ENCODE assay signal across 1 cellular context in the genomic region with DNA sequence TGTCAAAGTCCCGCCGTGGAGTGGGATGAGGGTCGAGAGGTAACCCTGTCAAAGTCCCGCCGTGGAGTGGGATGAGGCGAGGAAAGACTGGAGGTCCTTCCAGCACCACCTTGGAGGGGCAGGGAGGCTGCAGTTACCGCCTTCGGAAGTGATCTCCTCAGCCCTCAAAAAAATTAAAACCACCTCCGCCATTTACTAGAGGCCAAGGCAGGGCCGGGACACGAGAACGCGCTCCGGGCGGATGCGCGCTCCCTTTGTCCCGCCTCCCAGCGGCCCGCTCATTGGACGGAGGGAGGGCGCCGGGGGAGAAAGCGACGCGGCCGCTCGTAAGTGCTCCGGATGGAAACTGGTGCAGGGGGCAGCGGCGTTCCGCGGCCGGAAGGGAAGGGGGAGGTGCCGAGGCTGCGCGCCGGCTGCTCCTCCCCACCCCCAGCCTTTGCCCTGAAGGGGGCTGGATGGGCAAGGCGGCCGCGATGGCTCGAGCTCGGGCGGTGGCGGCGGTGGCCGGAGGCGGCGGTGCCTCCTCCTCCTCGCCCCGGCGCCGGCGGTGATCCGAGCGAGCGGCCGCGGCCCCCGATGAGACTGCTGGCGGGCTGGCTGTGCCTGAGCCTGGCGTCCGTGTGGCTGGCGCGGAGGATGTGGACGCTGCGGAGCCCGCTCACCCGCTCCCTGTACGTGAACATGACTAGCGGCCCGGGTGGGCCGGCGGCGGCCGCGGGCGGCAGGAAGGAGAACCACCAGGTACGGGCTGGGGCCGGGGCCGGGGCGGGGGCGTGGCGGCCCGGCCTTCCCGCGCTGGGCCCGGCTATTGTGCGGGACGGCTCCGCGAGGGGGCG.
A peak's percentile ranks its signal among the peaks of the same experiment; 100 is the strongest.
TF ChIP-seq lines count a peak whose summit lies in the region.

A gene (plus strand): TSS at position 420 of the 836 bp plus-strand sequence. CDS start 157 bp downstream, at position 577.

TF ChIP-seq in K562, 482 proteins besides CTCF, POLR2A, EP300 and RAD21 (continued from another document and continues in another):
- TF ChIP-seq, protein P1, sequence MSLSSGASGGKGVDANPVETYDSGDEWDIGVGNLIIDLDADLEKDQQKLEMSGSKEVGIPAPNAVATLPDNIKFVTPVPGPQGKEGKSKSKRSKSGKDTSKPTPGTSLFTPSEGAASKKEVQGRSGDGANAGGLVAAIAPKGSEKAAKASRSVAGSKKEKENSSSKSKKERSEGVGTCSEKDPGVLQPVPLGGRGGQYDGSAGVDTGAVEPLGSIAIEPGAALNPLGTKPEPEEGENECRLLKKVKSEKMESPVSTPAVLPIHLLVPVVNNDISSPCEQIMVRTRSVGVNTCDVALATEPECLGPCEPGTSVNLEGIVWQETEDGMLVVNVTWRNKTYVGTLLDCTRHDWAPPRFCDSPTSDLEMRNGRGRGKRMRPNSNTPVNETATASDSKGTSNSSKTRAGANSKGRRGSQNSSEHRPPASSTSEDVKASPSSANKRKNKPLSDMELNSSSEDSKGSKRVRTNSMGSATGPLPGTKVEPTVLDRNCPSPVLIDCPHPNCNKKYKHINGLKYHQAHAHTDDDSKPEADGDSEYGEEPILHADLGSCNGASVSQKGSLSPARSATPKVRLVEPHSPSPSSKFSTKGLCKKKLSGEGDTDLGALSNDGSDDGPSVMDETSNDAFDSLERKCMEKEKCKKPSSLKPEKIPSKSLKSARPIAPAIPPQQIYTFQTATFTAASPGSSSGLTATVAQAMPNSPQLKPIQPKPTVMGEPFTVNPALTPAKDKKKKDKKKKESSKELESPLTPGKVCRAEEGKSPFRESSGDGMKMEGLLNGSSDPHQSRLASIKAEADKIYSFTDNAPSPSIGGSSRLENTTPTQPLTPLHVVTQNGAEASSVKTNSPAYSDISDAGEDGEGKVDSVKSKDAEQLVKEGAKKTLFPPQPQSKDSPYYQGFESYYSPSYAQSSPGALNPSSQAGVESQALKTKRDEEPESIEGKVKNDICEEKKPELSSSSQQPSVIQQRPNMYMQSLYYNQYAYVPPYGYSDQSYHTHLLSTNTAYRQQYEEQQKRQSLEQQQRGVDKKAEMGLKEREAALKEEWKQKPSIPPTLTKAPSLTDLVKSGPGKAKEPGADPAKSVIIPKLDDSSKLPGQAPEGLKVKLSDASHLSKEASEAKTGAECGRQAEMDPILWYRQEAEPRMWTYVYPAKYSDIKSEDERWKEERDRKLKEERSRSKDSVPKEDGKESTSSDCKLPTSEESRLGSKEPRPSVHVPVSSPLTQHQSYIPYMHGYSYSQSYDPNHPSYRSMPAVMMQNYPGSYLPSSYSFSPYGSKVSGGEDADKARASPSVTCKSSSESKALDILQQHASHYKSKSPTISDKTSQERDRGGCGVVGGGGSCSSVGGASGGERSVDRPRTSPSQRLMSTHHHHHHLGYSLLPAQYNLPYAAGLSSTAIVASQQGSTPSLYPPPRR (CRISPR knock-in tag; IDR thresholded peaks at IDR 0.05; ENCODE audit: borderline replicate concordance), result no peak
- TF ChIP-seq BRCA1 (IDR thresholded peaks at IDR 0.05) (no peak), BRCA1 (CRISPR knock-in tag; IDR thresholded peaks at IDR 0.05) (no peak), BACH1 (tag; IDR thresholded peaks at IDR 0.05) (no peak), NBN (IDR thresholded peaks at IDR 0.05; ENCODE audit: low read depth) (peak; percentile 83; the same call in 1 of the 2 replicates), ZNF717 (CRISPR knock-in tag; IDR thresholded peaks at IDR 0.05) (no peak), ZFP30 (CRISPR knock-in tag; IDR thresholded peaks at IDR 0.05; ENCODE audit: borderline replicate concordance) (no peak), TBP (optimal IDR thresholded peaks at IDR 0.05; ENCODE audit: low read depth, low read length) (peak; percentile 80), ZC3H11A (IDR thresholded peaks at IDR 0.05; ENCODE audit: low read depth, low read length) (peak; percentile 88), HNRNPL (IDR thresholded peaks at IDR 0.05; ENCODE audit: low read depth, low read length) (peak; percentile 81; the same call in 1 of the 2 replicates), STAG1 (CRISPR knock-in tag; IDR thresholded peaks at IDR 0.05; ENCODE audit: borderline replicate concordance) (no peak), NRF1 (conservative IDR thresholded peaks at IDR 0.05 in 1 of 2, IDR thresholded peaks at IDR 0.05 in 1 of 2) (peak; percentile 82 to 85), RBM25 (IDR thresholded peaks at IDR 0.05; ENCODE audit: low read depth, low read length, severe bottlenecking) (peak; percentile 86), RBM39 (optimal IDR thresholded peaks at IDR 0.05; ENCODE audit: low read depth, low read length) (no peak), IRF2 (CRISPR knock-in tag; IDR thresholded peaks at IDR 0.05) (no peak), ZNF253 (CRISPR knock-in tag; conservative IDR thresholded peaks at IDR 0.05) (no peak), ATF7 (IDR thresholded peaks at IDR 0.05) (peak; percentile 83), MEF2D (tag; conservative IDR thresholded peaks at IDR 0.05; ENCODE audit: low read depth) (no peak), POU5F1 (IDR thresholded peaks at IDR 0.05; ENCODE audit: borderline replicate concordance, low read depth, low read length, partially characterized antibody) (no peak), SAFB (IDR thresholded peaks at IDR 0.05; ENCODE audit: borderline replicate concordance, low read depth, low read length) (0 out of 2 replicates have a peak, but pooled peaks have one; percentile 11), E2F3 (CRISPR knock-in tag; IDR thresholded peaks at IDR 0.05) (peak; percentile 61), HSF4 (CRISPR knock-in tag; IDR thresholded peaks at IDR 0.05; ENCODE audit: borderline replicate concordance) (no peak), SUPT5H (IDR thresholded peaks at IDR 0.05) (peak; percentile 96), ZNF75A (CRISPR knock-in tag; IDR thresholded peaks at IDR 0.05) (no peak), SREBF2 (CRISPR knock-in tag; IDR thresholded peaks at IDR 0.05) (no peak), PCBP1 (IDR thresholded peaks at IDR 0.05; ENCODE audit: low read depth, low read length, poor library complexity, severe bottlenecking) (peak; percentile 88), ZNF780A (CRISPR knock-in tag; IDR thresholded peaks at IDR 0.05) (no peak)
- TF ChIP-seq, protein P2, sequence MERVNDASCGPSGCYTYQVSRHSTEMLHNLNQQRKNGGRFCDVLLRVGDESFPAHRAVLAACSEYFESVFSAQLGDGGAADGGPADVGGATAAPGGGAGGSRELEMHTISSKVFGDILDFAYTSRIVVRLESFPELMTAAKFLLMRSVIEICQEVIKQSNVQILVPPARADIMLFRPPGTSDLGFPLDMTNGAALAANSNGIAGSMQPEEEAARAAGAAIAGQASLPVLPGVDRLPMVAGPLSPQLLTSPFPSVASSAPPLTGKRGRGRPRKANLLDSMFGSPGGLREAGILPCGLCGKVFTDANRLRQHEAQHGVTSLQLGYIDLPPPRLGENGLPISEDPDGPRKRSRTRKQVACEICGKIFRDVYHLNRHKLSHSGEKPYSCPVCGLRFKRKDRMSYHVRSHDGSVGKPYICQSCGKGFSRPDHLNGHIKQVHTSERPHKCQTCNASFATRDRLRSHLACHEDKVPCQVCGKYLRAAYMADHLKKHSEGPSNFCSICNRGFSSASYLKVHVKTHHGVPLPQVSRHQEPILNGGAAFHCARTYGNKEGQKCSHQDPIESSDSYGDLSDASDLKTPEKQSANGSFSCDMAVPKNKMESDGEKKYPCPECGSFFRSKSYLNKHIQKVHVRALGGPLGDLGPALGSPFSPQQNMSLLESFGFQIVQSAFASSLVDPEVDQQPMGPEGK (CRISPR knock-in tag; IDR thresholded peaks at IDR 0.05; ENCODE audit: borderline replicate concordance), result no peak
- TF ChIP-seq, protein P3, sequence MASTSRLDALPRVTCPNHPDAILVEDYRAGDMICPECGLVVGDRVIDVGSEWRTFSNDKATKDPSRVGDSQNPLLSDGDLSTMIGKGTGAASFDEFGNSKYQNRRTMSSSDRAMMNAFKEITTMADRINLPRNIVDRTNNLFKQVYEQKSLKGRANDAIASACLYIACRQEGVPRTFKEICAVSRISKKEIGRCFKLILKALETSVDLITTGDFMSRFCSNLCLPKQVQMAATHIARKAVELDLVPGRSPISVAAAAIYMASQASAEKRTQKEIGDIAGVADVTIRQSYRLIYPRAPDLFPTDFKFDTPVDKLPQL (IDR thresholded peaks at IDR 0.05; ENCODE audit: extremely low read depth, insufficient read length), result no peak
- TF ChIP-seq, protein P4, sequence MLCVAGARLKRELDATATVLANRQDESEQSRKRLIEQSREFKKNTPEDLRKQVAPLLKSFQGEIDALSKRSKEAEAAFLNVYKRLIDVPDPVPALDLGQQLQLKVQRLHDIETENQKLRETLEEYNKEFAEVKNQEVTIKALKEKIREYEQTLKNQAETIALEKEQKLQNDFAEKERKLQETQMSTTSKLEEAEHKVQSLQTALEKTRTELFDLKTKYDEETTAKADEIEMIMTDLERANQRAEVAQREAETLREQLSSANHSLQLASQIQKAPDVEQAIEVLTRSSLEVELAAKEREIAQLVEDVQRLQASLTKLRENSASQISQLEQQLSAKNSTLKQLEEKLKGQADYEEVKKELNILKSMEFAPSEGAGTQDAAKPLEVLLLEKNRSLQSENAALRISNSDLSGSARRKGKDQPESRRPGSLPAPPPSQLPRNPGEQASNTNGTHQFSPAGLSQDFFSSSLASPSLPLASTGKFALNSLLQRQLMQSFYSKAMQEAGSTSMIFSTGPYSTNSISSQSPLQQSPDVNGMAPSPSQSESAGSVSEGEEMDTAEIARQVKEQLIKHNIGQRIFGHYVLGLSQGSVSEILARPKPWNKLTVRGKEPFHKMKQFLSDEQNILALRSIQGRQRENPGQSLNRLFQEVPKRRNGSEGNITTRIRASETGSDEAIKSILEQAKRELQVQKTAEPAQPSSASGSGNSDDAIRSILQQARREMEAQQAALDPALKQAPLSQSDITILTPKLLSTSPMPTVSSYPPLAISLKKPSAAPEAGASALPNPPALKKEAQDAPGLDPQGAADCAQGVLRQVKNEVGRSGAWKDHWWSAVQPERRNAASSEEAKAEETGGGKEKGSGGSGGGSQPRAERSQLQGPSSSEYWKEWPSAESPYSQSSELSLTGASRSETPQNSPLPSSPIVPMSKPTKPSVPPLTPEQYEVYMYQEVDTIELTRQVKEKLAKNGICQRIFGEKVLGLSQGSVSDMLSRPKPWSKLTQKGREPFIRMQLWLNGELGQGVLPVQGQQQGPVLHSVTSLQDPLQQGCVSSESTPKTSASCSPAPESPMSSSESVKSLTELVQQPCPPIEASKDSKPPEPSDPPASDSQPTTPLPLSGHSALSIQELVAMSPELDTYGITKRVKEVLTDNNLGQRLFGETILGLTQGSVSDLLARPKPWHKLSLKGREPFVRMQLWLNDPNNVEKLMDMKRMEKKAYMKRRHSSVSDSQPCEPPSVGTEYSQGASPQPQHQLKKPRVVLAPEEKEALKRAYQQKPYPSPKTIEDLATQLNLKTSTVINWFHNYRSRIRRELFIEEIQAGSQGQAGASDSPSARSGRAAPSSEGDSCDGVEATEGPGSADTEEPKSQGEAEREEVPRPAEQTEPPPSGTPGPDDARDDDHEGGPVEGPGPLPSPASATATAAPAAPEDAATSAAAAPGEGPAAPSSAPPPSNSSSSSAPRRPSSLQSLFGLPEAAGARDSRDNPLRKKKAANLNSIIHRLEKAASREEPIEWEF (CRISPR knock-in tag; IDR thresholded peaks at IDR 0.05), result no peak
- TF ChIP-seq, protein P5, sequence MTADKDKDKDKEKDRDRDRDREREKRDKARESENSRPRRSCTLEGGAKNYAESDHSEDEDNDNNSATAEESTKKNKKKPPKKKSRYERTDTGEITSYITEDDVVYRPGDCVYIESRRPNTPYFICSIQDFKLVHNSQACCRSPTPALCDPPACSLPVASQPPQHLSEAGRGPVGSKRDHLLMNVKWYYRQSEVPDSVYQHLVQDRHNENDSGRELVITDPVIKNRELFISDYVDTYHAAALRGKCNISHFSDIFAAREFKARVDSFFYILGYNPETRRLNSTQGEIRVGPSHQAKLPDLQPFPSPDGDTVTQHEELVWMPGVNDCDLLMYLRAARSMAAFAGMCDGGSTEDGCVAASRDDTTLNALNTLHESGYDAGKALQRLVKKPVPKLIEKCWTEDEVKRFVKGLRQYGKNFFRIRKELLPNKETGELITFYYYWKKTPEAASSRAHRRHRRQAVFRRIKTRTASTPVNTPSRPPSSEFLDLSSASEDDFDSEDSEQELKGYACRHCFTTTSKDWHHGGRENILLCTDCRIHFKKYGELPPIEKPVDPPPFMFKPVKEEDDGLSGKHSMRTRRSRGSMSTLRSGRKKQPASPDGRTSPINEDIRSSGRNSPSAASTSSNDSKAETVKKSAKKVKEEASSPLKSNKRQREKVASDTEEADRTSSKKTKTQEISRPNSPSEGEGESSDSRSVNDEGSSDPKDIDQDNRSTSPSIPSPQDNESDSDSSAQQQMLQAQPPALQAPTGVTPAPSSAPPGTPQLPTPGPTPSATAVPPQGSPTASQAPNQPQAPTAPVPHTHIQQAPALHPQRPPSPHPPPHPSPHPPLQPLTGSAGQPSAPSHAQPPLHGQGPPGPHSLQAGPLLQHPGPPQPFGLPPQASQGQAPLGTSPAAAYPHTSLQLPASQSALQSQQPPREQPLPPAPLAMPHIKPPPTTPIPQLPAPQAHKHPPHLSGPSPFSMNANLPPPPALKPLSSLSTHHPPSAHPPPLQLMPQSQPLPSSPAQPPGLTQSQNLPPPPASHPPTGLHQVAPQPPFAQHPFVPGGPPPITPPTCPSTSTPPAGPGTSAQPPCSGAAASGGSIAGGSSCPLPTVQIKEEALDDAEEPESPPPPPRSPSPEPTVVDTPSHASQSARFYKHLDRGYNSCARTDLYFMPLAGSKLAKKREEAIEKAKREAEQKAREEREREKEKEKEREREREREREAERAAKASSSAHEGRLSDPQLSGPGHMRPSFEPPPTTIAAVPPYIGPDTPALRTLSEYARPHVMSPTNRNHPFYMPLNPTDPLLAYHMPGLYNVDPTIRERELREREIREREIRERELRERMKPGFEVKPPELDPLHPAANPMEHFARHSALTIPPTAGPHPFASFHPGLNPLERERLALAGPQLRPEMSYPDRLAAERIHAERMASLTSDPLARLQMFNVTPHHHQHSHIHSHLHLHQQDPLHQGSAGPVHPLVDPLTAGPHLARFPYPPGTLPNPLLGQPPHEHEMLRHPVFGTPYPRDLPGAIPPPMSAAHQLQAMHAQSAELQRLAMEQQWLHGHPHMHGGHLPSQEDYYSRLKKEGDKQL (CRISPR knock-in tag; IDR thresholded peaks at IDR 0.05; ENCODE audit: borderline replicate concordance), result 0 out of 2 replicates have a peak, but pooled peaks have one; percentile 53
- TF ChIP-seq, protein P6, sequence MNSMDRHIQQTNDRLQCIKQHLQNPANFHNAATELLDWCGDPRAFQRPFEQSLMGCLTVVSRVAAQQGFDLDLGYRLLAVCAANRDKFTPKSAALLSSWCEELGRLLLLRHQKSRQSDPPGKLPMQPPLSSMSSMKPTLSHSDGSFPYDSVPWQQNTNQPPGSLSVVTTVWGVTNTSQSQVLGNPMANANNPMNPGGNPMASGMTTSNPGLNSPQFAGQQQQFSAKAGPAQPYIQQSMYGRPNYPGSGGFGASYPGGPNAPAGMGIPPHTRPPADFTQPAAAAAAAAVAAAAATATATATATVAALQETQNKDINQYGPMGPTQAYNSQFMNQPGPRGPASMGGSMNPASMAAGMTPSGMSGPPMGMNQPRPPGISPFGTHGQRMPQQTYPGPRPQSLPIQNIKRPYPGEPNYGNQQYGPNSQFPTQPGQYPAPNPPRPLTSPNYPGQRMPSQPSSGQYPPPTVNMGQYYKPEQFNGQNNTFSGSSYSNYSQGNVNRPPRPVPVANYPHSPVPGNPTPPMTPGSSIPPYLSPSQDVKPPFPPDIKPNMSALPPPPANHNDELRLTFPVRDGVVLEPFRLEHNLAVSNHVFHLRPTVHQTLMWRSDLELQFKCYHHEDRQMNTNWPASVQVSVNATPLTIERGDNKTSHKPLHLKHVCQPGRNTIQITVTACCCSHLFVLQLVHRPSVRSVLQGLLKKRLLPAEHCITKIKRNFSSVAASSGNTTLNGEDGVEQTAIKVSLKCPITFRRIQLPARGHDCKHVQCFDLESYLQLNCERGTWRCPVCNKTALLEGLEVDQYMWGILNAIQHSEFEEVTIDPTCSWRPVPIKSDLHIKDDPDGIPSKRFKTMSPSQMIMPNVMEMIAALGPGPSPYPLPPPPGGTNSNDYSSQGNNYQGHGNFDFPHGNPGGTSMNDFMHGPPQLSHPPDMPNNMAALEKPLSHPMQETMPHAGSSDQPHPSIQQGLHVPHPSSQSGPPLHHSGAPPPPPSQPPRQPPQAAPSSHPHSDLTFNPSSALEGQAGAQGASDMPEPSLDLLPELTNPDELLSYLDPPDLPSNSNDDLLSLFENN (IDR thresholded peaks at IDR 0.05; ENCODE audit: low read depth in 2 of 2, low read length in 2 of 2), result no peak
